8 cellular contexts compared by ENCODE assay signal in genomic region chr4:142404191-142404611, GRCh38.
A peak's percentile ranks its signal among the peaks of the same experiment; 100 is the strongest.
DNase-seq lines count a peak whose midpoint lies in the region; TF ChIP-seq lines count a peak whose summit lies in the region.

No MANE protein-coding gene starts in this region.

- peaks cover 38% of the 10 kb centered on the region for H3K36me3 Mint-ChIP-seq in T-helper 2 cell treated with Interferon-gamma antibody and Interleukin-4, amounts not matched to agents 5 μg/mL and 100 μg/mL, for 36 hours (ENCODE audit: low read depth)

- no peaks in the 10 kb centered on the region for H3K9me3 Mint-ChIP-seq in T-helper 2 cell treated with Interferon-gamma antibody and Interleukin-4, amounts not matched to agents 5 μg/mL and 100 μg/mL, for 36 hours

- DNase-seq in GDM1 (lab: John Stamatoyannopoulos, UW) (peak; percentile 2), erythroblast (lab: John Stamatoyannopoulos, UW) (peak; percentile 18 to 41), NCI-H1092 treated with DMSO at 0.1 percent for 48 hours (lab: John Stamatoyannopoulos, UW) (no peak), putamen (ENCODE audit: low spot score) (no peak), islet precursor cell (no peak)
- peak; percentile 76 for DNase-seq in T-helper 2 cell treated with Interferon-gamma antibody and Interleukin-4, amounts not matched to agents 5 μg/mL and 100 μg/mL, for 36 hours (ENCODE audit: low spot score)
- no peak for DNase-seq in effector CD4-positive, alpha-beta T cell

- TF ChIP-seq POLR2A in erythroblast (IDR thresholded peaks at IDR 0.05; ENCODE audit: low read length): no peak

- peak overlapping the region; percentile 73 to 92 (median 79) for H3K4me3 ChIP-seq in skeletal muscle tissue (ENCODE audit: low read length in 3 of 3)

- peak overlapping the region; percentile 78 for H3K27ac ChIP-seq in skeletal muscle tissue (ENCODE audit: low read depth, low read length)

- peaks cover 58% of the 10 kb centered on the region for H3K4me1 Mint-ChIP-seq in T-helper 2 cell treated with Interferon-gamma antibody and Interleukin-4, amounts not matched to agents 5 μg/mL and 100 μg/mL, for 36 hours (ENCODE audit: low read depth)

- H3K9me3 ChIP-seq in skeletal muscle tissue (ENCODE audit: control insufficient read depth in 3 of 3, low read length in 3 of 3): no peaks in the 10 kb centered on the region

- H3K4me3 Mint-ChIP-seq in T-helper 2 cell treated with Interferon-gamma antibody and Interleukin-4, amounts not matched to agents 5 μg/mL and 100 μg/mL, for 36 hours: peak overlapping the region; percentile 94

- peak overlapping the region; percentile 99 for H3K27ac Mint-ChIP-seq in T-helper 2 cell treated with Interferon-gamma antibody and Interleukin-4, amounts not matched to agents 5 μg/mL and 100 μg/mL, for 36 hours

- H3K27me3 ChIP-seq in skeletal muscle tissue (ENCODE audit: control insufficient read depth in 3 of 3, insufficient read depth in 3 of 3, low read length in 3 of 3): no peaks in the 10 kb centered on the region

- H3K9ac ChIP-seq in skeletal muscle tissue (ENCODE audit: low read depth in 1 of 3, low read length in 3 of 3): peak overlapping the region; percentile 71 to 84 (median 72)

- H3K4me1 ChIP-seq in skeletal muscle tissue (ENCODE audit: control insufficient read depth in 3 of 3, insufficient read depth in 3 of 3, low read length in 3 of 3): peaks cover 14 to 21% (median 19%) of the 10 kb centered on the region in 3 donors

- no peaks in the 10 kb centered on the region for H3K27me3 Mint-ChIP-seq in T-helper 2 cell treated with Interferon-gamma antibody and Interleukin-4, amounts not matched to agents 5 μg/mL and 100 μg/mL, for 36 hours (ENCODE audit: low read depth)

- H3K36me3 ChIP-seq in skeletal muscle tissue (ENCODE audit: control insufficient read depth in 3 of 3, insufficient read depth in 3 of 3, low read length in 3 of 3): no peaks in the 10 kb centered on the region

Comparison
In these comparisons a context has a peak if more than half of its experiments do, and no peak if none do; other contexts are left out.
1. DNase-seq: peak in GDM1 (single experiment), T-helper 2 cell treated with Interferon-gamma antibody and Interleukin-4, amounts not matched to agents 5 μg/mL and 100 μg/mL, for 36 hours (single experiment) and erythroblast (2 of 2); none in NCI-H1092 treated with DMSO at 0.1 percent for 48 hours (single experiment), effector CD4-positive, alpha-beta T cell (single experiment), putamen (single experiment) and islet precursor cell (single experiment).